Comparison of ENCODE assay signal across 10 cellular contexts in the genomic region with DNA sequence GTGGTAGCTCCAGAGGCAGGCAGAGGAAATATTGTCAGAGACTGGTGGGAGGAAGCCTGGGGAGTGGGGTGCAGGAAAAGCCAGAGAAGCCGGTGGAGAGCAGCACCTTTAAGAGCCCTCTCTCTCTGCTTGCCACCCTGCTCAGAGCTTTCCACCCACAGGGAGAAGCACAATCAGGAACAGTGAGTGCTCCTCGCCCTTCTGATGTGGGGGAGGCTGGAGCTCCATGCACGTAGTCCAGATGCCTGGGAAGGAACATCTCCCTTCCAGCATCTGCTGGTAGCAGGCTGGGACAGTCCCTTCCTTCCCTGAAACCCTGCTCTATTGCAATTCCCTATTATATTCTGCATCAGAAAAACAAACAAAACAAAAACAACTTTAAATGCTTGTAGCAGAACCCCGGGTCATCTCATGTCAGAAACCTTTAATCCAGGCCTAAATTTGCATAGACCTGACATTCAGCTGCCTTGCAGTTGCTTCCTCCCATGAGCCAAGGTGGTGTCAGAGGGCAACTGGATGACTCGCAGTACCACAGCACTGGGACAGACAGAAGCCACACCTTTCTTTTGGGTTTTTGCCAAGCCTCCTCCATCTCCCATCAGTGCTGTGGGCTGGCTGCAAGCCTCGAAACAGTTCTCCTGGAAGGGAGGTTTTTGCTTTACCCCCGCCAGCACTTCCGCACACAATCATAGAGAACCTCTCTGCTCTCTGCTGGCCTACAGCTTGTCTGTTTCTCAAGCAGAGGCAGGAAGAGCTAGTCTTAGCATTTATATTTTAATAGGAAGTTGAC. TPM values are rescaled to one million over a fixed set of nuclear protein-coding genes. Genes with fewer than 3 reads are reported as not detected.
DNase-seq lines count a peak whose midpoint lies in the region; ATAC-seq and TF ChIP-seq lines count a peak whose summit lies in the region.
"Had no signal": no experiment of that assay in that cellular context is flagged by ENCODE, and none has a peak within 500 bp of the region (broad histone marks: within the 10 kb centered on the region; RNA-seq: fewer than 3 reads in every experiment).

No MANE protein-coding gene starts in this region.

- no peaks in the 10 kb centered on the region for H3K9me3 ChIP-seq in DND-41 (ENCODE audit: insufficient read depth, low read length, severe bottlenecking)

- peak; percentile 54; the same call in 2 of the 3 replicates for ATAC-seq in DND-41 (ENCODE audit: insufficient read depth, low read depth)
- ATAC-seq in activated naive CD8-positive, alpha-beta T cell treated with anti-CD3 and anti-CD28 coated beads, Interleukin-2, amount 50 U/mL, for 24 hours = peak; percentile 93
- ATAC-seq in GM19328 (IDR thresholded peaks at IDR 0.05; ENCODE audit: unreplicated experiment) = no peak
- ATAC-seq: GM12878 had no signal

- no peak overlapping the region for H3K4me3 ChIP-seq in DND-41 (ENCODE audit: low read depth in 1 of 2, low read length in 2 of 2)
- no peak overlapping the region for H3K4me3 ChIP-seq in Jurkat, Clone E6-1 (ENCODE audit: low read length)
- H3K4me3 ChIP-seq: GM12878 had no signal

- no peak overlapping the region for H2AFZ ChIP-seq in DND-41 (ENCODE audit: low read depth, low read length)

- DNase-seq in DND-41 = peak; percentile 34
- DNase-seq in Jurkat, Clone E6-1 (ENCODE audit: low read depth, low spot score) = peak; percentile 35
- DNase-seq in activated naive CD8-positive, alpha-beta T cell treated with anti-CD3 and anti-CD28 coated beads, Interleukin-2, amount 50 U/mL, for 24 hours = peak; percentile 41
- no peak for DNase-seq in mesothelial cell of epicardium (ENCODE audit: low spot score in 2 of 2, unreplicated experiment in 2 of 2)
- no peak for DNase-seq in COR-L47 (lab: John Stamatoyannopoulos, UW)
- DNase-seq in NCI-H748 treated with DMSO at 0.1 percent for 48 hours (lab: John Stamatoyannopoulos, UW) = no peak
- DNase-seq in ureter (ENCODE audit: low spot score) = no peak
- DNase-seq: retina had no signal

- peak overlapping the region; percentile 22 for H3K27ac Mint-ChIP-seq in activated naive CD8-positive, alpha-beta T cell treated with anti-CD3 and anti-CD28 coated beads, Interleukin-2, amount 50 U/mL, for 24 hours
- H3K27ac Mint-ChIP-seq in mesothelial cell of epicardium = peak overlapping the region; percentile 6

- no peak overlapping the region for H3K4me3 Mint-ChIP-seq in activated naive CD8-positive, alpha-beta T cell treated with anti-CD3 and anti-CD28 coated beads, Interleukin-2, amount 50 U/mL, for 24 hours
- H3K4me3 Mint-ChIP-seq in mesothelial cell of epicardium = no peak overlapping the region

- H3K27me3 Mint-ChIP-seq in activated naive CD8-positive, alpha-beta T cell treated with anti-CD3 and anti-CD28 coated beads, Interleukin-2, amount 50 U/mL, for 24 hours = no peaks in the 10 kb centered on the region
- H3K27me3 Mint-ChIP-seq in mesothelial cell of epicardium (ENCODE audit: low read depth) = no peaks in the 10 kb centered on the region

- no peak overlapping the region for H3K27ac ChIP-seq in DND-41 (ENCODE audit: low read length)

- H3K27me3 ChIP-seq in DND-41 (ENCODE audit: insufficient read depth, low read length, poor library complexity) = no peaks in the 10 kb centered on the region

- H3K4me1 Mint-ChIP-seq in activated naive CD8-positive, alpha-beta T cell treated with anti-CD3 and anti-CD28 coated beads, Interleukin-2, amount 50 U/mL, for 24 hours = peaks cover 16% of the 10 kb centered on the region
- no peaks in the 10 kb centered on the region for H3K4me1 Mint-ChIP-seq in mesothelial cell of epicardium

- no peak overlapping the region for H3K4me2 ChIP-seq in DND-41 (ENCODE audit: insufficient read depth, low read length)

- no peaks in the 10 kb centered on the region for H3K4me1 ChIP-seq in DND-41 (ENCODE audit: insufficient read depth, low read length)

- TF ChIP-seq CTCF in DND-41 (IDR thresholded peaks at IDR 0.05; ENCODE audit: borderline replicate concordance, extremely low read depth, low read length, poor library complexity, severe bottlenecking) = no peak
- no peak for TF ChIP-seq CTCF in mesothelial cell of epicardium (IDR thresholded peaks at IDR 0.05; ENCODE audit: unreplicated experiment)

- peaks cover 2% of the 10 kb centered on the region for H3K36me3 Mint-ChIP-seq in activated naive CD8-positive, alpha-beta T cell treated with anti-CD3 and anti-CD28 coated beads, Interleukin-2, amount 50 U/mL, for 24 hours (ENCODE audit: low read depth)
- peaks cover 9% of the 10 kb centered on the region for H3K36me3 Mint-ChIP-seq in mesothelial cell of epicardium

- no peaks in the 10 kb centered on the region for H4K20me1 ChIP-seq in DND-41 (ENCODE audit: insufficient read depth, low read length)

- no peak overlapping the region for H3K9ac ChIP-seq in DND-41 (ENCODE audit: low read depth, low read length)

- no peaks in the 10 kb centered on the region for H3K79me2 ChIP-seq in DND-41 (ENCODE audit: insufficient read depth, low read length)

- H3K36me3 ChIP-seq in DND-41 (ENCODE audit: insufficient read depth, low read length) = peaks cover 49% of the 10 kb centered on the region

- no peaks in the 10 kb centered on the region for H3K9me3 Mint-ChIP-seq in activated naive CD8-positive, alpha-beta T cell treated with anti-CD3 and anti-CD28 coated beads, Interleukin-2, amount 50 U/mL, for 24 hours
- no peaks in the 10 kb centered on the region for H3K9me3 Mint-ChIP-seq in mesothelial cell of epicardium

RNA-seq across cellular contexts. Expression of a gene that starts 13.1 kb away (rescaled TPM):
- polyA plus RNA-seq in Jurkat, Clone E6-1 (2012; ENCODE audit: insufficient read depth, insufficient read length) = 5.4 TPM
- total RNA-seq in mesothelial cell of epicardium (7.8 to 9.0 TPM (median 7.9 TPM) in 3 replicates), ureter (11.7 TPM)

RNA-seq across cellular contexts. Expression of a gene that starts 33.5 kb away (rescaled TPM):
- 12.4 TPM for polyA plus RNA-seq in Jurkat, Clone E6-1 (2012; ENCODE audit: insufficient read depth, insufficient read length)
- total RNA-seq in mesothelial cell of epicardium (18.4 to 20.1 TPM (median 18.7 TPM) in 3 replicates), ureter (16.7 TPM)

RNA-seq across cellular contexts. Expression of a gene that starts 39.6 kb away (rescaled TPM):
- polyA plus RNA-seq in Jurkat, Clone E6-1 (2012; ENCODE audit: insufficient read depth, insufficient read length) = 15.1 TPM
- total RNA-seq in mesothelial cell of epicardium (72.5 to 75.4 TPM (median 75.4 TPM) in 3 replicates), ureter (40.8 TPM)

RNA-seq across cellular contexts. Expression of a gene that starts 40.6 kb away (rescaled TPM):
- polyA plus RNA-seq in Jurkat, Clone E6-1 (2012; ENCODE audit: insufficient read depth, insufficient read length) = 3.5 TPM
- 15.4 to 17.3 TPM (median 16.4 TPM) in 3 replicates for total RNA-seq in mesothelial cell of epicardium
- total RNA-seq in ureter = 12.9 TPM

Comparison
In these comparisons a context has a peak if more than half of its experiments do, and no peak if none do; other contexts are left out.
1. DNase-seq: peak in DND-41 (single experiment), Jurkat, Clone E6-1 (single experiment) and activated naive CD8-positive, alpha-beta T cell treated with anti-CD3 and anti-CD28 coated beads, Interleukin-2, amount 50 U/mL, for 24 hours (single experiment); none in mesothelial cell of epicardium (0 of 2), COR-L47 (single experiment), NCI-H748 treated with DMSO at 0.1 percent for 48 hours (single experiment) and ureter (single experiment).